Comparison of ENCODE assay signal across 18 cellular contexts in the genomic region with DNA sequence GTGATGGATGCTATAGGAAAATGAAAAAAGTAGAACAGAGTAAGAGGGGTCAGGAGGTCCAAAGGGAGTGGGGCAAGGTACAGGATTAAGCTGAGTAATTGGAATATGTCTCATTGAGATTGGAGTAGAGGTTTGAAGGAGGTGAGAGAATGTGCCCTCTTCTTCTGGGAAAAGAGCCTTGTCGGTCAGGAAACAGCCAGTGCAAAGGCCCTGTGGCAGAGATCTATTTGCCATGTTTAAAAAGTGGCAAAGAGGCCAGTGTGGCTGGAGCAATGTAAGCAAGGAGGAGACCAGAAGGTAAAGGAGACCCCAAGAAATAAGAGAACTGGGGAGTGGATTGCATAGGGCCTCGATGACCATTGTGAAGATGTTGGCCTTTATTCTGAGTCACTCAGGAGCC.
DNase-seq lines count a peak whose midpoint lies in the region; ATAC-seq, FAIRE-seq and TF ChIP-seq lines count a peak whose summit lies in the region.
"Had no signal": no experiment of that assay in that cellular context is flagged by ENCODE, and none has a peak within 500 bp of the region (broad histone marks: within the 10 kb centered on the region; RNA-seq: fewer than 3 reads in every experiment).

No MANE protein-coding gene starts in this region.

- H3K27ac ChIP-seq in K562 (ENCODE audit: extremely low read depth, low read depth, low read length), result no peak overlapping the region
- H3K27ac ChIP-seq: BLaER1, C4-2B, GM23248 had no signal

- no peak for ATAC-seq in K562
- ATAC-seq in activated CD8-positive, alpha-beta T cell treated with anti-CD3 and anti-CD28 coated beads, Interleukin-2, amount 10 ng/mL, durations not matched to agents 7 days and 5 days, result no peak
- no peak for ATAC-seq in activated CD4-positive, CD25-positive, alpha-beta regulatory T cell treated with anti-CD3 and anti-CD28 coated beads, Interleukin-2, amount 50 U/mL, for 24 hours
- ATAC-seq: CD8-positive, alpha-beta T cell had no signal

- no peaks in the 10 kb centered on the region for H4K20me1 ChIP-seq in K562 (replicated peaks; ENCODE audit: control insufficient read depth, insufficient read depth, low read length)
- H4K20me1 ChIP-seq: BLaER1 had no signal

- TF ChIP-seq EP300 in K562 (IDR thresholded peaks at IDR 0.05; ENCODE audit: low read length), result no peak

- H3K4me3 ChIP-seq in K562 (no peak overlapping the region), skeletal muscle satellite cell (ENCODE audit: low read length) (peak overlapping the region; percentile 52)
- H3K4me3 ChIP-seq: BLaER1, GM23248 had no signal

- CTCF ChIA-PET in K562 (lab: Yijun Ruan, JAX; ENCODE audit: low intra/inter-chr PET ratio), result no interaction called here
- CTCF ChIA-PET in activated CD8-positive, alpha-beta T cell treated with anti-CD3 and anti-CD28 coated beads, Interleukin-2, amount 10 ng/mL, durations not matched to agents 7 days and 5 days (lab: Charles Lee), result no interaction called here

- H3K27me3 Mint-ChIP-seq in HFFc6 (ENCODE audit: insufficient read depth), result peaks cover 3% of the 10 kb centered on the region; the same call in 1 of the 2 replicates
- H3K27me3 Mint-ChIP-seq in activated CD8-positive, alpha-beta T cell treated with anti-CD3 and anti-CD28 coated beads, Interleukin-2, amount 10 ng/mL, durations not matched to agents 7 days and 5 days (ENCODE audit: low read depth), result no peaks in the 10 kb centered on the region
- H3K27me3 Mint-ChIP-seq: CD4-positive, CD25-positive, alpha-beta regulatory T cell had no signal

- H3K36me3 ChIP-seq in K562 (ENCODE audit: control insufficient read depth, insufficient read depth, low read length) (no peaks in the 10 kb centered on the region), skeletal muscle satellite cell (ENCODE audit: insufficient read depth, low read length) (no peaks in the 10 kb centered on the region)
- H3K36me3 ChIP-seq: BLaER1 had no signal

- no peak for TF ChIP-seq RAD21 in K562 (CRISPR knock-in tag; conservative IDR thresholded peaks at IDR 0.05 in 1 of 2, IDR thresholded peaks at IDR 0.05 in 1 of 2)

- H3K36me3 Mint-ChIP-seq in HFFc6 (ENCODE audit: low read depth), result no peaks in the 10 kb centered on the region; the same call in 1 of the 2 replicates
- no peaks in the 10 kb centered on the region for H3K36me3 Mint-ChIP-seq in activated CD8-positive, alpha-beta T cell treated with anti-CD3 and anti-CD28 coated beads, Interleukin-2, amount 10 ng/mL, durations not matched to agents 7 days and 5 days (ENCODE audit: low read depth)
- H3K36me3 Mint-ChIP-seq: CD4-positive, CD25-positive, alpha-beta regulatory T cell; CD8-positive, alpha-beta T cell had no signal

- H3K4me1 ChIP-seq in K562 (replicated peaks in 1 of 2; ENCODE audit: control insufficient read depth in 2 of 2, insufficient read depth in 2 of 2, low read length in 2 of 2), result no peaks in the 10 kb centered on the region
- peaks cover 3% of the 10 kb centered on the region for H3K4me1 ChIP-seq in skeletal muscle satellite cell (ENCODE audit: control insufficient read depth, insufficient read depth, low read length)
- H3K4me1 ChIP-seq: BLaER1, Caco-2 had no signal

- no peak for TF ChIP-seq CTCF in HFFc6 (IDR thresholded peaks at IDR 0.05)
- TF ChIP-seq CTCF in K562 (IDR thresholded peaks at IDR 0.05 in 2 of 3, conservative IDR thresholded peaks at IDR 0.05 in 1 of 3; ENCODE audit: insufficient read depth in 2 of 3, low read depth in 1 of 3, low read length in 3 of 3), result no peak

- DNase-seq in HFFc6 (no peak), K562 (ENCODE audit: extremely low read depth in 1 of 4, low spot score in 3 of 4) (no peak), urothelium cell line (ENCODE audit: low spot score) (no peak)
- no peak for DNase-seq in activated CD8-positive, alpha-beta T cell treated with anti-CD3 and anti-CD28 coated beads, Interleukin-2, amount 10 ng/mL, durations not matched to agents 7 days and 5 days
- DNase-seq: Caco-2; CD4-positive, CD25-positive, alpha-beta regulatory T cell; CD8-positive, alpha-beta T cell; DMS153; DND-41; GM23248 had no signal

- H2AFZ ChIP-seq in K562 (ENCODE audit: low read depth, low read length), result no peak overlapping the region
- H2AFZ ChIP-seq: GM23248 had no signal

- peak overlapping the region; percentile 77 for H3K4me3 Mint-ChIP-seq in HFFc6
- no peak overlapping the region for H3K4me3 Mint-ChIP-seq in activated CD8-positive, alpha-beta T cell treated with anti-CD3 and anti-CD28 coated beads, Interleukin-2, amount 10 ng/mL, durations not matched to agents 7 days and 5 days
- H3K4me3 Mint-ChIP-seq: B cell; CD4-positive, CD25-positive, alpha-beta regulatory T cell; CD8-positive, alpha-beta T cell had no signal

- H3K9me3 Mint-ChIP-seq in HFFc6, result no peaks in the 10 kb centered on the region
- no peaks in the 10 kb centered on the region for H3K9me3 Mint-ChIP-seq in activated CD8-positive, alpha-beta T cell treated with anti-CD3 and anti-CD28 coated beads, Interleukin-2, amount 10 ng/mL, durations not matched to agents 7 days and 5 days (ENCODE audit: insufficient read depth)

- no peak overlapping the region for H3K9ac ChIP-seq in K562 (ENCODE audit: insufficient read depth in 1 of 2, low read depth in 2 of 2, low read length in 2 of 2)
- H3K9ac ChIP-seq in skeletal muscle satellite cell (ENCODE audit: low read depth, low read length), result no peak overlapping the region
- H3K9ac ChIP-seq: BLaER1, GM23248 had no signal

- FAIRE-seq in K562 (lab: Jason Lieb, UNC), result no peak
- no peak for FAIRE-seq in urothelium cell line (lab: Jason Lieb, UNC)
- FAIRE-seq: G401.6, GM12892, H1 had no signal

- peaks cover 0 to 17% of the 10 kb centered on the region in 2 experiments; a peak in 3 of 5 replicates for H3K27me3 ChIP-seq in K562 (ENCODE audit: control insufficient read depth in 2 of 2, insufficient read depth in 2 of 2, low read length in 2 of 2)
- H3K27me3 ChIP-seq in skeletal muscle satellite cell (ENCODE audit: control insufficient read depth, insufficient read depth, low read length), result peaks cover 9% of the 10 kb centered on the region
- H3K27me3 ChIP-seq: BLaER1 had no signal

- in situ Hi-C loops in K562 (cut with MboI), result no loop called here

- BruUV-seq in K562 (replicated peaks; lab: Mats Ljungman, UMichigan), result no TSS peak

- intact Hi-C loops in K562 (cut with micrococcal nuclease), result no loop called here

- peaks cover 12% of the 10 kb centered on the region for H3K4me1 Mint-ChIP-seq in HFFc6 (ENCODE audit: low read depth)
- H3K4me1 Mint-ChIP-seq in activated CD8-positive, alpha-beta T cell treated with anti-CD3 and anti-CD28 coated beads, Interleukin-2, amount 10 ng/mL, durations not matched to agents 7 days and 5 days (ENCODE audit: low read depth), result no peaks in the 10 kb centered on the region
- H3K4me1 Mint-ChIP-seq: B cell; CD4-positive, CD25-positive, alpha-beta regulatory T cell had no signal

- WGBS in K562 (ENCODE audit: insufficient coverage, low coverage, missing lambda C conversion rate), result 0% methylated on average over 2 of the region's 2 CpGs

- no peaks in the 10 kb centered on the region for H3K79me2 ChIP-seq in K562 (ENCODE audit: control insufficient read depth, insufficient read depth, low read length)

- POLR2A ChIA-PET in K562 (lab: Yijun Ruan, JAX), result no interaction called here
- POLR2A ChIA-PET in activated CD8-positive, alpha-beta T cell treated with anti-CD3 and anti-CD28 coated beads, Interleukin-2, amount 10 ng/mL, durations not matched to agents 7 days and 5 days (lab: Charles Lee), result no interaction called here

- peak overlapping the region; percentile 74 for H3K27ac Mint-ChIP-seq in HFFc6
- H3K27ac Mint-ChIP-seq in activated CD8-positive, alpha-beta T cell treated with anti-CD3 and anti-CD28 coated beads, Interleukin-2, amount 10 ng/mL, durations not matched to agents 7 days and 5 days, result no peak overlapping the region
- H3K27ac Mint-ChIP-seq: B cell; CD8-positive, alpha-beta T cell had no signal

- H3K9me1 ChIP-seq in K562 (ENCODE audit: control insufficient read depth, insufficient read depth, low read length), result no peaks in the 10 kb centered on the region

- TF ChIP-seq POLR2A in K562 (conservative IDR thresholded peaks at IDR 0.05), result no peak

- H3K9me3 ChIP-seq in K562 (replicated peaks; ENCODE audit: control insufficient read depth, insufficient read depth, low read depth, low read length) (no peaks in the 10 kb centered on the region), skeletal muscle satellite cell (replicated peaks; ENCODE audit: low read length) (no peaks in the 10 kb centered on the region)
- H3K9me3 ChIP-seq: BLaER1, Caco-2 had no signal

- no peak overlapping the region for H3K4me2 ChIP-seq in K562 (ENCODE audit: insufficient read depth, low read length)
- no peak overlapping the region for H3K4me2 ChIP-seq in skeletal muscle satellite cell (ENCODE audit: low read length)
- H3K4me2 ChIP-seq: BLaER1 had no signal

TF ChIP-seq in K562, 482 proteins besides CTCF, POLR2A, EP300 and RAD21:
- no peak for TF ChIP-seq IRF2 (CRISPR knock-in tag; IDR thresholded peaks at IDR 0.05)
- TF ChIP-seq NBN (IDR thresholded peaks at IDR 0.05; ENCODE audit: low read depth), result no peak
- no peak for TF ChIP-seq ZNF644 (tag; IDR thresholded peaks at IDR 0.05; ENCODE audit: low read depth)
- TF ChIP-seq CCAR2 (IDR thresholded peaks at IDR 0.05; ENCODE audit: low read depth, low read length), result no peak
- TF ChIP-seq GTF2E2 (tag; IDR thresholded peaks at IDR 0.05), result no peak
- TF ChIP-seq RBM25 (IDR thresholded peaks at IDR 0.05; ENCODE audit: low read depth, low read length, severe bottlenecking), result peak; percentile 50
- TF ChIP-seq ARID2 (IDR thresholded peaks at IDR 0.05), result no peak
